ENCODE assay signal across 11 cellular contexts in genomic region chr6:167750956-167751358, GRCh38.
A peak's percentile ranks its signal among the peaks of the same experiment; 100 is the strongest.
DNase-seq lines count a peak whose midpoint lies in the region; ATAC-seq and TF ChIP-seq lines count a peak whose summit lies in the region.
"Had no signal": no experiment of that assay in that cellular context is flagged by ENCODE, and none has a peak within 500 bp of the region (broad histone marks: within the 10 kb centered on the region; RNA-seq: fewer than 3 reads in every experiment).

No MANE protein-coding gene starts in this region.

- no peaks in the 10 kb centered on the region for H3K9me3 ChIP-seq in psoas muscle

- WGBS in psoas muscle, 3 donors: 25 to 40% (median 28%) methylated on average over 4 of the region's 4 CpGs

- DNase-seq in ELF-1 (ENCODE audit: low read depth, low spot score) (peak; percentile 97), iPS DF 19.7 (ENCODE audit: low read depth, low spot score) (peak; percentile 47), psoas muscle (peak in 1 of 2 donors; percentile 25), NCI-H2107 treated with DMSO at 0.1 percent for 48 hours (lab: John Stamatoyannopoulos, UW; ENCODE audit: unreplicated experiment) (no peak), NCI-H226 (no peak), NCI-H146 (lab: John Stamatoyannopoulos, UW) (no peak)
- no peak for DNase-seq in stimulated activated naive CD4-positive, alpha-beta T cell (lab: John Stamatoyannopoulos, UW)
- DNase-seq: naive B cell; stimulated activated CD4-positive, alpha-beta T cell treated with anti-CD3 and anti-CD28 coated beads, Interleukin-2, amount 100 ng/mL, for 24 hours; T1000 had no signal

- no peaks in the 10 kb centered on the region for H3K36me3 ChIP-seq in psoas muscle (ENCODE audit: insufficient read depth in 1 of 2, low read depth in 1 of 2)

- H3K27ac ChIP-seq in VCaP (peak overlapping the region; percentile 100), psoas muscle (no peak overlapping the region)

- peak; percentile 72 to 83 (median 76) for ATAC-seq in psoas muscle

- TF ChIP-seq CTCF in VCaP (conservative IDR thresholded peaks at IDR 0.05) (no peak), psoas muscle (IDR thresholded peaks at IDR 0.05) (no peak)

- H3K4me1 ChIP-seq in psoas muscle: no peaks in the 10 kb centered on the region

- peaks cover 0 to 4% (median 0%) of the 10 kb centered on the region in 3 donors for H3K27me3 ChIP-seq in psoas muscle (ENCODE audit: insufficient read depth in 3 of 3, low read length in 2 of 3)

- intact Hi-C loops in psoas muscle (cut with DNase I): no loop called here

- H3K4me3 ChIP-seq in psoas muscle: no peak overlapping the region

Comparison
In these comparisons a context has a peak if more than half of its experiments do, and no peak if none do; other contexts are left out.
1. DNase-seq: peak in ELF-1 (single experiment) and iPS DF 19.7 (single experiment); none in NCI-H2107 treated with DMSO at 0.1 percent for 48 hours (single experiment), stimulated activated naive CD4-positive, alpha-beta T cell (0 of 6), NCI-H226 (single experiment) and NCI-H146 (single experiment).